In the genomic region with DNA sequence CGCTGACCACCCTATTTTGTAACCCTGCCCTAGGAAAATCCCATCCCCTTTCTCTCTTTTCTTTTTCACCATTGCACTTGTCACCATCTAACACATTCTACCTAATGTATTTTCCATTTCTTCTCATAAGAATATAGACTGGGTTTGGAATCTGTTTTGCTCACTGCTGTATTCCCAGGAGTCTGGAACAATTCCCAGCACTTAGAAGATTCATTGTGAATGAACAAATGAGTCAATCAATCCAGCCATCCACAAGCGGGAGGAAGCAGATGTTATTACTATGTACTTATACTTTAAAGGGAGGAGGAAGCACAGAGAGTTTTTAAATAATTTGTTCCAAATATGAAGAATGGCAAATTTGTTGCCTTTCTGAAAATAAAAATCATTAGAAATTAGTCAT, we compare ENCODE assay signal across 26 cellular contexts.
DNase-seq lines count a peak whose midpoint lies in the region; ATAC-seq, FAIRE-seq and TF ChIP-seq lines count a peak whose summit lies in the region.
"Had no signal": no experiment of that assay in that cellular context is flagged by ENCODE, and none has a peak within 500 bp of the region (broad histone marks: within the 10 kb centered on the region; RNA-seq: fewer than 3 reads in every experiment).

No MANE protein-coding gene starts in this region.

- H3K4me2 ChIP-seq in astrocyte (ENCODE audit: low read length): no peak overlapping the region

- H3K27ac ChIP-seq in astrocyte (ENCODE audit: low read depth, low read length): no peak overlapping the region
- H3K27ac ChIP-seq: gastroesophageal sphincter, skin epidermis, tibial nerve had no signal

- no peak overlapping the region for H3K4me3 Mint-ChIP-seq in astrocyte (ENCODE audit: unreplicated experiment)
- no peak overlapping the region for H3K4me3 Mint-ChIP-seq in stimulated activated effector memory CD8-positive, alpha-beta T cell treated with anti-CD3 and anti-CD28 coated beads, Interleukin-12 subunit alpha, Interleukin-12 subunit beta, amount 100 ng/mL, for 72 hours
- H3K4me3 Mint-ChIP-seq: activated CD4-positive, alpha-beta T cell treated with anti-CD3 and anti-CD28 coated beads, Interleukin-2, amount 10 ng/mL, durations not matched to agents 24 days and 14 days; activated naive CD8-positive, alpha-beta T cell treated with anti-CD3 and anti-CD28 coated beads, Interleukin-2, amount 10 ng/mL, durations not matched to agents 7 days and 5 days; B cell; H9; naive thymus-derived CD8-positive, alpha-beta T cell had no signal

- H3K4me3 ChIP-seq in astrocyte (ENCODE audit: insufficient read depth, low read depth, low read length) (no peak overlapping the region), foreskin fibroblast (ENCODE audit: low read depth in 1 of 2, low read length in 2 of 2) (no peak overlapping the region)
- H3K4me3 ChIP-seq: gastroesophageal sphincter, skin epidermis, tibial nerve had no signal

- no peaks in the 10 kb centered on the region for H3K4me1 ChIP-seq in astrocyte (ENCODE audit: insufficient read depth, low read length)
- H3K4me1 ChIP-seq: gastroesophageal sphincter had no signal

- H3K79me2 ChIP-seq in astrocyte (ENCODE audit: insufficient read depth, low read length): no peaks in the 10 kb centered on the region

- no peak overlapping the region for H3K9ac ChIP-seq in astrocyte (ENCODE audit: low read length)

- DNase-seq in HS-5 (ENCODE audit: low read depth) (peak; percentile 29), astrocyte (ENCODE audit: low read depth) (peak; percentile 16), foreskin fibroblast (peak; percentile 19 to 37), stromal cell of bone marrow (ENCODE audit: low read depth) (peak; percentile 36), iPS-NIHi11 (ENCODE audit: low spot score) (no peak)
- DNase-seq in activated CD8-positive, alpha-beta memory T cell treated with anti-CD3 and anti-CD28 coated beads for 24 hours: no peak
- DNase-seq in stimulated activated effector memory CD8-positive, alpha-beta T cell treated with anti-CD3 and anti-CD28 coated beads, Interleukin-12 subunit alpha, Interleukin-12 subunit beta, amount 100 ng/mL, for 72 hours (ENCODE audit: low spot score in 2 of 2): no peak
- DNase-seq: activated CD4-positive, alpha-beta T cell treated with anti-CD3 and anti-CD28 coated beads, Interleukin-2, amount 10 ng/mL, durations not matched to agents 24 days and 14 days; activated CD8-positive, alpha-beta memory T cell treated with anti-CD3 and anti-CD28 coated beads, Interleukin-2, amount 50 U/mL, for 4 hours; activated naive CD8-positive, alpha-beta T cell treated with anti-CD3 and anti-CD28 coated beads, Interleukin-2, amount 10 ng/mL, durations not matched to agents 7 days and 5 days; caudate nucleus; EL; H9; naive thymus-derived CD8-positive, alpha-beta T cell; NCI-H1105; NCI-H2081; NCI-H526; SHP77; stimulated activated naive CD8-positive, alpha-beta T cell treated with anti-CD3 and anti-CD28 coated beads, Interleukin-15, Interleukin-2, amounts not matched to agents 100 U/mL and 50 U/mL, for 24 hours; T-helper 1 cell had no signal

- no peaks in the 10 kb centered on the region for H3K9me3 ChIP-seq in astrocyte (ENCODE audit: insufficient read depth, low read depth, low read length)
- H3K9me3 ChIP-seq: gastroesophageal sphincter, tibial nerve had no signal

- TF ChIP-seq CTCF in astrocyte (IDR thresholded peaks at IDR 0.05; ENCODE audit: insufficient read depth, low read depth, low read length) (no peak), foreskin fibroblast (IDR thresholded peaks at IDR 0.05; ENCODE audit: low read depth, low read length) (no peak)

- ATAC-seq in stimulated activated effector memory CD8-positive, alpha-beta T cell treated with anti-CD3 and anti-CD28 coated beads, Interleukin-12 subunit alpha, Interleukin-12 subunit beta, amount 100 ng/mL, for 72 hours: no peak
- ATAC-seq: gastroesophageal sphincter; naive thymus-derived CD8-positive, alpha-beta T cell; stimulated activated naive CD8-positive, alpha-beta T cell treated with anti-CD3 and anti-CD28 coated beads, Interleukin-15, Interleukin-2, amounts not matched to agents 100 U/mL and 50 U/mL, for 24 hours had no signal

- H3K27me3 ChIP-seq in astrocyte (ENCODE audit: insufficient read depth, low read length): no peaks in the 10 kb centered on the region
- H3K27me3 ChIP-seq: gastroesophageal sphincter, tibial nerve had no signal

- no peaks in the 10 kb centered on the region for H3K27me3 Mint-ChIP-seq in astrocyte (ENCODE audit: low read depth, unreplicated experiment)
- H3K27me3 Mint-ChIP-seq: activated CD4-positive, alpha-beta T cell treated with anti-CD3 and anti-CD28 coated beads, Interleukin-2, amount 10 ng/mL, durations not matched to agents 24 days and 14 days; activated naive CD8-positive, alpha-beta T cell treated with anti-CD3 and anti-CD28 coated beads, Interleukin-2, amount 10 ng/mL, durations not matched to agents 7 days and 5 days; B cell; naive thymus-derived CD8-positive, alpha-beta T cell; progenitor cell of endocrine pancreas had no signal

- no peak overlapping the region for H2AFZ ChIP-seq in astrocyte (ENCODE audit: low read depth, low read length)

- no peaks in the 10 kb centered on the region for H3K4me1 Mint-ChIP-seq in astrocyte (ENCODE audit: low read depth, unreplicated experiment)
- H3K4me1 Mint-ChIP-seq in stimulated activated effector memory CD8-positive, alpha-beta T cell treated with anti-CD3 and anti-CD28 coated beads, Interleukin-12 subunit alpha, Interleukin-12 subunit beta, amount 100 ng/mL, for 72 hours: peaks cover 6% of the 10 kb centered on the region
- H3K4me1 Mint-ChIP-seq: B cell, H9 had no signal

- no peak for FAIRE-seq in astrocyte (lab: Jason Lieb, UNC)

- no peaks in the 10 kb centered on the region for H3K36me3 ChIP-seq in astrocyte (ENCODE audit: insufficient read depth, low read length)

- no peaks in the 10 kb centered on the region for H3K9me3 Mint-ChIP-seq in astrocyte (ENCODE audit: unreplicated experiment)
- H3K9me3 Mint-ChIP-seq in stimulated activated effector memory CD8-positive, alpha-beta T cell treated with anti-CD3 and anti-CD28 coated beads, Interleukin-12 subunit alpha, Interleukin-12 subunit beta, amount 100 ng/mL, for 72 hours: peaks cover 3% of the 10 kb centered on the region
- H3K9me3 Mint-ChIP-seq: activated naive CD8-positive, alpha-beta T cell treated with anti-CD3 and anti-CD28 coated beads, Interleukin-2, amount 10 ng/mL, durations not matched to agents 7 days and 5 days; activated T-helper 2 cell treated with anti-CD3 and anti-CD28 coated beads, Interferon-gamma antibody, Interleukin-2, Interleukin-4, amounts not matched to agents 10 μg/mL and 5 μg/mL and 100 μg/mL, durations not matched to agents 14 hours and 24 hours and 36 hours; H9 had no signal

- no peaks in the 10 kb centered on the region for H4K20me1 ChIP-seq in astrocyte (ENCODE audit: insufficient read depth, low read length)

- H3K36me3 Mint-ChIP-seq in astrocyte (ENCODE audit: low read depth, unreplicated experiment): peaks cover 2% of the 10 kb centered on the region
- peaks cover 37% of the 10 kb centered on the region for H3K36me3 Mint-ChIP-seq in stimulated activated effector memory CD8-positive, alpha-beta T cell treated with anti-CD3 and anti-CD28 coated beads, Interleukin-12 subunit alpha, Interleukin-12 subunit beta, amount 100 ng/mL, for 72 hours

- no peak overlapping the region for H3K27ac Mint-ChIP-seq in astrocyte (ENCODE audit: unreplicated experiment)
- H3K27ac Mint-ChIP-seq in stimulated activated effector memory CD8-positive, alpha-beta T cell treated with anti-CD3 and anti-CD28 coated beads, Interleukin-12 subunit alpha, Interleukin-12 subunit beta, amount 100 ng/mL, for 72 hours: no peak overlapping the region
- H3K27ac Mint-ChIP-seq: activated CD4-positive, alpha-beta T cell treated with anti-CD3 and anti-CD28 coated beads, Interleukin-2, amount 10 ng/mL, durations not matched to agents 24 days and 14 days; activated naive CD8-positive, alpha-beta T cell treated with anti-CD3 and anti-CD28 coated beads, Interleukin-2, amount 10 ng/mL, durations not matched to agents 7 days and 5 days; activated T-helper 2 cell treated with anti-CD3 and anti-CD28 coated beads, Interferon-gamma antibody, Interleukin-2, Interleukin-4, amounts not matched to agents 10 μg/mL and 5 μg/mL and 100 μg/mL, durations not matched to agents 14 hours and 24 hours and 36 hours; B cell; H9; naive thymus-derived CD8-positive, alpha-beta T cell; progenitor cell of endocrine pancreas had no signal

Comparison
In these comparisons a context has a peak if more than half of its experiments do, and no peak if none do; other contexts are left out.
1. DNase-seq: peak in HS-5 (single experiment), astrocyte (single experiment), foreskin fibroblast (2 of 2) and stromal cell of bone marrow (single experiment); none in iPS-NIHi11 (single experiment), activated CD8-positive, alpha-beta memory T cell treated with anti-CD3 and anti-CD28 coated beads for 24 hours (single experiment) and stimulated activated effector memory CD8-positive, alpha-beta T cell treated with anti-CD3 and anti-CD28 coated beads, Interleukin-12 subunit alpha, Interleukin-12 subunit beta, amount 100 ng/mL, for 72 hours (0 of 2).